In genomic region chr20:45812157-45813005, GRCh38 we compare ENCODE assay signal across 8 cellular contexts.
DNase-seq lines count a peak whose midpoint lies in the region; ATAC-seq and TF ChIP-seq lines count a peak whose summit lies in the region.

UBE2C (plus strand) TSS chr20:45812644; CDS start chr20:45812696, 52 bp downstream.

- ATAC-seq in GM18502 (IDR thresholded peaks at IDR 0.05; ENCODE audit: poor library complexity, unreplicated experiment) (peak; percentile 99), HG02970 (IDR thresholded peaks at IDR 0.05; ENCODE audit: low FRiP score, unreplicated experiment) (peak; percentile 91)

- H3K9ac ChIP-seq in rectal smooth muscle tissue (ENCODE audit: low read length): no peak within 1 kb of the TSS

- TF ChIP-seq CTCF in astrocyte of the cerebellum (IDR thresholded peaks at IDR 0.05; ENCODE audit: low read depth, low read length, missing control alignments): no peak

- in situ Hi-C loops in astrocyte of the cerebellum (cut with HindIII; ENCODE audit: low sequenced_read_pairs): no loop called here

- peaks cover 4% of the 10 kb centered on the region for H3K4me1 ChIP-seq in rectal smooth muscle tissue (ENCODE audit: control insufficient read depth, insufficient read depth, low read length)

- H3K4me3 ChIP-seq in astrocyte of the cerebellum (ENCODE audit: low read depth, low read length) (peak within 1 kb of the TSS; percentile 76), rectal smooth muscle tissue (ENCODE audit: low read length) (peak within 1 kb of the TSS; percentile 68)

- DNase-seq in NCI-H1930 (lab: John Stamatoyannopoulos, UW) (peak; percentile 99 to 100), T-helper 22 cell (ENCODE audit: low read depth) (peak; percentile 90), astrocyte of the cerebellum (ENCODE audit: low read depth) (peak; percentile 99), hepatic stellate cell (ENCODE audit: low spot score) (peak; percentile 100), GDM1 (lab: John Stamatoyannopoulos, UW) (no peak)

- no peaks in the 10 kb centered on the region for H3K27me3 ChIP-seq in rectal smooth muscle tissue (ENCODE audit: control insufficient read depth, insufficient read depth, low read length)

- H3K27ac ChIP-seq in rectal smooth muscle tissue (ENCODE audit: low read depth, low read length): peak within 1 kb of the TSS; percentile 19

- H3K36me3 ChIP-seq in rectal smooth muscle tissue (ENCODE audit: control insufficient read depth, insufficient read depth, low read length): peaks cover 20% of the 10 kb centered on the region
